ENCODE assay signal across 8 cellular contexts in genomic region chr7:131327626-131328386, GRCh38. TPM values are rescaled to one million over a fixed set of nuclear protein-coding genes. Genes with fewer than 3 reads are reported as not detected.
DNase-seq lines count a peak whose midpoint lies in the region; ATAC-seq and TF ChIP-seq lines count a peak whose summit lies in the region.

Gene MKLN1, plus strand, starts transcription at chr7:131327876. Its CDS starts 24 bp downstream, at chr7:131327900.

- peak within 1 kb of the TSS; percentile 96 for H3K9ac ChIP-seq in PC-3 (ENCODE audit: low read length)

- CTCF ChIA-PET in PC-3 (lab: Charles Lee) = no interaction called here

- no peaks in the 10 kb centered on the region for H3K27me3 ChIP-seq in PC-3 (ENCODE audit: low read length)
- no peaks in the 10 kb centered on the region for H3K27me3 ChIP-seq in esophagus (ENCODE audit: control insufficient read depth in 1 of 2, insufficient read depth in 2 of 2, low read length in 2 of 2)
- no peaks in the 10 kb centered on the region for H3K27me3 ChIP-seq in muscle layer of duodenum (ENCODE audit: low read depth, low read length)

- H3F3A ChIP-seq in PC-3 (ENCODE audit: low read length, unreplicated experiment) = no peaks in the 10 kb centered on the region

- H3K4me1 ChIP-seq in PC-3 (ENCODE audit: insufficient read depth, low read length) = peaks cover 30% of the 10 kb centered on the region
- H3K4me1 ChIP-seq in esophagus (ENCODE audit: control insufficient read depth in 2 of 2, insufficient read depth in 2 of 2, low read length in 1 of 2) = peaks cover 0 to 2% of the 10 kb centered on the region in 2 donors
- H3K4me1 ChIP-seq in muscle layer of duodenum (ENCODE audit: control insufficient read depth in 1 of 2, insufficient read depth in 2 of 2, low read length in 2 of 2) = peaks cover 0 to 12% of the 10 kb centered on the region in 2 donors

- 0 to 1% methylated on average over 60 to 70 of the region's 70 CpGs for WGBS in esophagus, 2 donors

- H3K4me1 Mint-ChIP-seq in activated T-cell treated with anti-CD3 and anti-CD28 coated beads, Interleukin-2, amount 50 U/mL, for 24 hours (ENCODE audit: low read depth) = peaks cover 66% of the 10 kb centered on the region

- peaks cover 54% of the 10 kb centered on the region for H3K79me2 ChIP-seq in PC-3 (ENCODE audit: low read length)

- peak within 1 kb of the TSS; percentile 99 for H3K27ac Mint-ChIP-seq in activated T-cell treated with anti-CD3 and anti-CD28 coated beads, Interleukin-2, amount 50 U/mL, for 24 hours

- H3K27ac ChIP-seq in PC-3 (ENCODE audit: low read length) = peak within 1 kb of the TSS; percentile 66
- peak within 1 kb of the TSS; percentile 95 to 99 for H3K27ac ChIP-seq in esophagus (ENCODE audit: low read depth in 2 of 2, low read length in 1 of 2)
- peak within 1 kb of the TSS; percentile 98 for H3K27ac ChIP-seq in muscle layer of duodenum (ENCODE audit: low read length)

- no peaks in the 10 kb centered on the region for H3K9me3 ChIP-seq in PC-3 (ENCODE audit: low read length)
- H3K9me3 ChIP-seq in esophagus (ENCODE audit: control insufficient read depth in 2 of 2, insufficient read depth in 1 of 2, low read depth in 1 of 2, low read length in 1 of 2) = no peaks in the 10 kb centered on the region
- no peaks in the 10 kb centered on the region for H3K9me3 ChIP-seq in muscle layer of duodenum (ENCODE audit: control insufficient read depth in 1 of 2, low read length in 2 of 2)

- H3K4me2 ChIP-seq in PC-3 (ENCODE audit: low read length) = peak within 1 kb of the TSS; percentile 97

- BruUV-seq in PC-3 (replicated peaks; lab: Mats Ljungman, UMichigan) = no TSS peak

- H2AFZ ChIP-seq in PC-3 (ENCODE audit: low read length) = peak within 1 kb of the TSS; percentile 99

- H4K20me1 ChIP-seq in PC-3 (ENCODE audit: low read length) = peaks cover 18% of the 10 kb centered on the region; the same call in 1 of the 2 replicates

- POLR2A ChIA-PET in PC-3 (lab: Charles Lee; ENCODE audit: unreplicated experiment) = no interaction called here

- TF ChIP-seq CTCF in PC-3 (conservative IDR thresholded peaks at IDR 0.05; ENCODE audit: low read depth, low read length) = no peak

- intact Hi-C loops in PC-3 (cut with micrococcal nuclease) = loop anchor here (2.0 to 10.0 kb wide), 2 partner anchors 163 to 217 kb away; no protein-coding TSS in a partner anchor

- H3K36me3 Mint-ChIP-seq in activated T-cell treated with anti-CD3 and anti-CD28 coated beads, Interleukin-2, amount 50 U/mL, for 24 hours (ENCODE audit: low read depth) = peaks cover 19% of the 10 kb centered on the region

- H3K4me3 ChIP-seq in PC-3 (ENCODE audit: low read length) (peak within 1 kb of the TSS; percentile 88), esophagus (ENCODE audit: low read depth in 1 of 2, low read length in 2 of 2) (peak within 1 kb of the TSS; percentile 78 to 100), muscle layer of duodenum (ENCODE audit: low read depth in 1 of 2, low read length in 2 of 2) (peak within 1 kb of the TSS; percentile 66 to 81)

- DNase-seq in DMS114 treated with DMSO at 0.1 percent for 48 hours (lab: John Stamatoyannopoulos, UW; ENCODE audit: unreplicated experiment) = peak; percentile 79
- DNase-seq in HuH-7.5 (ENCODE audit: low spot score) = peak; percentile 83
- peak; percentile 85 for DNase-seq in PC-3
- DNase-seq in activated T-cell treated with anti-CD3 and anti-CD28 coated beads, Interleukin-2, amount 50 U/mL, for 24 hours = peak; percentile 92
- DNase-seq in stimulated activated CD8-positive, alpha-beta memory T cell treated with anti-CD3 and anti-CD28 coated beads, Interleukin-7, amount 100 ng/mL, for 24 hours (ENCODE audit: low read depth) = peak; percentile 75

- no peaks in the 10 kb centered on the region for H3K9me2 ChIP-seq in PC-3 (replicated peaks; ENCODE audit: low read length)

- H3K27me3 Mint-ChIP-seq in activated T-cell treated with anti-CD3 and anti-CD28 coated beads, Interleukin-2, amount 50 U/mL, for 24 hours = no peaks in the 10 kb centered on the region

- H3K9me3 Mint-ChIP-seq in activated T-cell treated with anti-CD3 and anti-CD28 coated beads, Interleukin-2, amount 50 U/mL, for 24 hours = no peaks in the 10 kb centered on the region

- 0 out of 2 replicates have a peak, but pooled peaks cover under 1% of the 10 kb centered on the region for H3K36me3 ChIP-seq in PC-3 (ENCODE audit: low read depth, low read length)
- no peaks in the 10 kb centered on the region for H3K36me3 ChIP-seq in esophagus (ENCODE audit: control insufficient read depth in 2 of 2, insufficient read depth in 2 of 2, low read length in 1 of 2)
- peaks cover 0 to 10% of the 10 kb centered on the region in 2 donors for H3K36me3 ChIP-seq in muscle layer of duodenum (ENCODE audit: control insufficient read depth in 1 of 2, insufficient read depth in 2 of 2, low read length in 2 of 2)

- H3K4me3 Mint-ChIP-seq in activated T-cell treated with anti-CD3 and anti-CD28 coated beads, Interleukin-2, amount 50 U/mL, for 24 hours = peak within 1 kb of the TSS; percentile 99

- ATAC-seq in GM21526 (IDR thresholded peaks at IDR 0.05; ENCODE audit: low FRiP score, unreplicated experiment) (peak; percentile 85), PC-3 (peak; percentile 88)

RNA-seq across cellular contexts. Expression of gene MKLN1, which starts in this region (rescaled TPM):
- 15.3 and 16.3 TPM in 2 replicates for total RNA-seq in PC-3 (2014; rRNA removed)
- 1 to 10 TPM; 8.4 to 9.3 TPM for polyA plus RNA-seq in esophagus

Comparison
In these comparisons a context has a peak if more than half of its experiments do, and no peak if none do; other contexts are left out.
1. Peak in every context shown above with its lines: DNase-seq, ATAC-seq, H3K4me3 ChIP-seq and H3K27ac ChIP-seq.